ENCODE assay signal across 1 cellular context in genomic region chr4:5721923-5722322, GRCh38.
TF ChIP-seq lines count a peak whose summit lies in the region.

No MANE protein-coding gene starts in this region.

TF ChIP-seq in A549, 52 proteins besides CTCF, POLR2A, EP300 and RAD21:
- TF ChIP-seq NFE2L2 (conservative IDR thresholded peaks at IDR 0.05; ENCODE audit: low read length) (no peak), KDM1A (IDR thresholded peaks at IDR 0.05; ENCODE audit: low read depth) (peak; percentile 65; the same call in 1 of the 2 replicates)
